Comparison of ENCODE assay signal across 8 cellular contexts in genomic region chr17:60525624-60526514, GRCh38. TPM values are rescaled to one million over a fixed set of nuclear protein-coding genes. Genes with fewer than 3 reads are reported as not detected.
DNase-seq lines count a peak whose midpoint lies in the region; ATAC-seq lines count a peak whose summit lies in the region.

APPBP2 (minus strand) TSS chr17:60526242; CDS start chr17:60525931, 311 bp downstream.

- H3K9me3 ChIP-seq in naive thymus-derived CD4-positive, alpha-beta T cell (ENCODE audit: control insufficient read depth in 2 of 3, low read length in 3 of 3): no peaks in the 10 kb centered on the region

- H3K36me3 ChIP-seq in naive thymus-derived CD4-positive, alpha-beta T cell (ENCODE audit: control insufficient read depth in 2 of 3, insufficient read depth in 3 of 3, low read length in 3 of 3): peaks cover 0 to 12% (median 4%) of the 10 kb centered on the region in 3 experiments

- no peaks in the 10 kb centered on the region for H3K9me3 Mint-ChIP-seq in naive thymus-derived CD4-positive, alpha-beta T cell
- H3K9me3 Mint-ChIP-seq in stimulated activated naive B cell treated with anti-CD40 and anti-IgM and Interleukin-4, amounts not matched to agents 10 μg/mL and 1 μg/mL and 100 μg/mL, for 72 hours: no peaks in the 10 kb centered on the region

- peak; percentile 91 for ATAC-seq in GM21723 (IDR thresholded peaks at IDR 0.05; ENCODE audit: unreplicated experiment)
- peak; percentile 92 for ATAC-seq in naive thymus-derived CD4-positive, alpha-beta T cell
- ATAC-seq in stimulated activated naive B cell treated with anti-CD40 and anti-IgM and Interleukin-4, amounts not matched to agents 10 μg/mL and 1 μg/mL and 100 μg/mL, for 72 hours (replicated peaks): peak; percentile 90 to 91

- no peaks in the 10 kb centered on the region for H3K27me3 Mint-ChIP-seq in naive thymus-derived CD4-positive, alpha-beta T cell
- H3K27me3 Mint-ChIP-seq in stimulated activated naive B cell treated with anti-CD40 and anti-IgM and Interleukin-4, amounts not matched to agents 10 μg/mL and 1 μg/mL and 100 μg/mL, for 72 hours: no peaks in the 10 kb centered on the region

- peak within 1 kb of the TSS; percentile 98 to 100 (median 99) for H3K4me3 Mint-ChIP-seq in naive thymus-derived CD4-positive, alpha-beta T cell
- peak within 1 kb of the TSS; percentile 91 to 99 for H3K4me3 Mint-ChIP-seq in stimulated activated naive B cell treated with anti-CD40 and anti-IgM and Interleukin-4, amounts not matched to agents 10 μg/mL and 1 μg/mL and 100 μg/mL, for 72 hours

- peak within 1 kb of the TSS; percentile 86 for H3K4me3 ChIP-seq in naive thymus-derived CD4-positive, alpha-beta T cell (ENCODE audit: low read length)

- peaks cover 19 to 25% of the 10 kb centered on the region in 2 donors for H3K4me1 ChIP-seq in naive thymus-derived CD4-positive, alpha-beta T cell (ENCODE audit: control insufficient read depth in 2 of 2, insufficient read depth in 2 of 2, low read length in 2 of 2)

- peaks cover 0 to 7% (median 5%) of the 10 kb centered on the region in 5 donors for H3K36me3 Mint-ChIP-seq in naive thymus-derived CD4-positive, alpha-beta T cell
- peaks cover 8 to 9% of the 10 kb centered on the region in 2 donors for H3K36me3 Mint-ChIP-seq in stimulated activated naive B cell treated with anti-CD40 and anti-IgM and Interleukin-4, amounts not matched to agents 10 μg/mL and 1 μg/mL and 100 μg/mL, for 72 hours

- POLR2A ChIA-PET in naive thymus-derived CD4-positive, alpha-beta T cell (lab: Charles Lee): interaction anchor here (0.6 to 1.6 kb wide), 5 partner anchors 74 to 696 kb away, joined by 3 to 8 read pairs (median 3); partner anchors contain the start of gene USP32

- no peaks in the 10 kb centered on the region for H3K27me3 ChIP-seq in naive thymus-derived CD4-positive, alpha-beta T cell (ENCODE audit: control insufficient read depth in 2 of 2, insufficient read depth in 2 of 2, low read length in 2 of 2)

- CTCF ChIA-PET in naive thymus-derived CD4-positive, alpha-beta T cell (lab: Charles Lee): interaction anchor here (0.8 to 3.2 kb wide), 2 partner anchors 44 to 112 kb away, joined by 3 to 9 read pairs; no protein-coding TSS in a partner anchor

- H3K27ac ChIP-seq in naive thymus-derived CD4-positive, alpha-beta T cell (ENCODE audit: low read depth, low read length): peak within 1 kb of the TSS; percentile 99

- DNase-seq in DMS53 (lab: John Stamatoyannopoulos, UW): peak; percentile 90
- DNase-seq in KG1 (lab: John Stamatoyannopoulos, UW): peak; percentile 74
- peak; percentile 85 for DNase-seq in RKO (ENCODE audit: low spot score)
- peak; percentile 49 to 60 for DNase-seq in activated T-helper 1 cell treated with anti-CD3 and anti-CD28 coated beads, Interleukin-2, amount 50 U/mL, for 16 hours (ENCODE audit: low read depth in 1 of 2, low spot score in 1 of 2)
- DNase-seq in fibroblast of gingiva (ENCODE audit: low read depth): peak; percentile 89
- peak; percentile 59 to 80 (median 77) for DNase-seq in naive thymus-derived CD4-positive, alpha-beta T cell
- peak; percentile 54 for DNase-seq in stimulated activated naive B cell treated with anti-CD40 and anti-IgM and Interleukin-4, amounts not matched to agents 10 μg/mL and 1 μg/mL and 100 μg/mL, for 72 hours

- peaks cover 31 to 63% (median 55%) of the 10 kb centered on the region in 7 donors for H3K4me1 Mint-ChIP-seq in naive thymus-derived CD4-positive, alpha-beta T cell
- H3K4me1 Mint-ChIP-seq in stimulated activated naive B cell treated with anti-CD40 and anti-IgM and Interleukin-4, amounts not matched to agents 10 μg/mL and 1 μg/mL and 100 μg/mL, for 72 hours: peaks cover 13 to 28% of the 10 kb centered on the region in 2 donors

- intact Hi-C loops in naive thymus-derived CD4-positive, alpha-beta T cell (cut with micrococcal nuclease): loop anchor here (1.0 to 10.0 kb wide), 9 partner anchors 43 to 1541 kb away; partner anchors contain the start of genes BCAS3 (in 2 of the 2), PPM1D (in 2 of the 2), USP32 (in 2 of the 2) and DHX40 (in 1 of the 2)

- peak within 1 kb of the TSS; percentile 96 to 99 (median 98) for H3K27ac Mint-ChIP-seq in naive thymus-derived CD4-positive, alpha-beta T cell
- H3K27ac Mint-ChIP-seq in stimulated activated naive B cell treated with anti-CD40 and anti-IgM and Interleukin-4, amounts not matched to agents 10 μg/mL and 1 μg/mL and 100 μg/mL, for 72 hours: peak within 1 kb of the TSS; percentile 99

RNA-seq across cellular contexts. Expression of gene APPBP2, which starts in this region (rescaled TPM):
- 10 to 100 TPM; 24.2 to 47.5 (median 33.0) TPM for total RNA-seq in naive thymus-derived CD4-positive, alpha-beta T cell
- polyA plus RNA-seq in naive thymus-derived CD4-positive, alpha-beta T cell: 10 to 100 TPM; 23.4 to 28.7 TPM

Comparison
In these comparisons a context has a peak if more than half of its experiments do, and no peak if none do; other contexts are left out.
1. Peak in every context shown above with its lines: DNase-seq, ATAC-seq, H3K4me3 ChIP-seq and H3K27ac ChIP-seq.